ENCODE assay signal across 23 cellular contexts in the genomic region with DNA sequence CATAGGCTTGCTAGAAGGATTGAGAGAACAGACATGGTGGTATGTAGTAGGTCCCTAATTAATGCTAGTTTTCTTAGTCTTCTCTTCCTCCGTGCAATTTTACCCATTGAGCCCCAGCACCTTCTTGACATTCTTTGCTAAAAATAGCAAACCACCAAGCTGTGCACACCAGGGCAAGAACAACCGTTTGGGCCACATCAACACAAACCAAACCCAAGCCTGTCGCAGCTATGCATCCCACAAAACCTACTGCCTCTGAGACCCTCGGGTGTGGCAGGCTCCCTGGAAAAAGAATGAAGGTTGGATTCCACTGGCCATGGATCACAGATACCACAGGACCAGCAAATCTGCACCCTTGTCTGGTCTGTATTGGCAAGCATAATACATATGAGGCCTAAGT.
"Had no signal": no experiment of that assay in that cellular context is flagged by ENCODE, and none has a peak within 500 bp of the region (broad histone marks: within the 10 kb centered on the region; RNA-seq: fewer than 3 reads in every experiment).

No MANE protein-coding gene starts in this region.

- DNase-seq: activated CD4-positive, alpha-beta T cell treated with anti-CD3 and anti-CD28 coated beads, Interleukin-2, amount 10 ng/mL, durations not matched to agents 7 days and 5 days; activated T-cell treated with anti-CD3 and anti-CD28 coated beads, Interleukin-2, amount 50 U/mL, for 1 hour; brain microvascular endothelial cell; central memory CD4-positive, alpha-beta T cell; dorsolateral prefrontal cortex; endodermal cell; esophagus squamous epithelium; gastrocnemius medialis; left cardiac atrium; mesendoderm; mucosa of descending colon; naive thymus-derived CD8-positive, alpha-beta T cell; retina; sigmoid colon; stimulated activated CD4-positive, alpha-beta T cell treated with anti-CD3 and anti-CD28 coated beads, Interleukin-2, amount 100 ng/mL, for 48 hours; stimulated activated CD8-positive, alpha-beta memory T cell treated with anti-CD3 and anti-CD28 coated beads, Interleukin-4, amount 100 ng/mL, for 48 hours; stimulated activated naive CD4-positive, alpha-beta T cell treated with Interleukin-2 at 50 U/mL for 16 hours; SW 1271; T-helper 2 cell had no signal

- H3K27ac ChIP-seq: brain microvascular endothelial cell, dorsolateral prefrontal cortex, esophagus squamous epithelium, gastrocnemius medialis, sigmoid colon, SK-N-MC had no signal

- H3K27me3 ChIP-seq: brain microvascular endothelial cell, dorsolateral prefrontal cortex, esophagus squamous epithelium, gastrocnemius medialis, sigmoid colon had no signal

- H3K4me3 ChIP-seq: dorsolateral prefrontal cortex, esophagus squamous epithelium, gastrocnemius medialis, mucosa of descending colon, sigmoid colon, SK-N-MC had no signal

- H3K4me3 Mint-ChIP-seq: activated CD4-positive, alpha-beta T cell treated with anti-CD3 and anti-CD28 coated beads, Interleukin-2, amount 10 ng/mL, durations not matched to agents 7 days and 5 days; endodermal cell had no signal

- FAIRE-seq: colon had no signal

- H3K9me3 ChIP-seq: esophagus squamous epithelium, gastrocnemius medialis, mucosa of descending colon, sigmoid colon had no signal

- ATAC-seq: activated CD4-positive, CD25-positive, alpha-beta regulatory T cell treated with anti-CD3 and anti-CD28 coated beads, Interleukin-2, amount 50 U/mL, for 24 hours; gastrocnemius medialis; left cardiac atrium; mucosa of descending colon; naive thymus-derived CD8-positive, alpha-beta T cell had no signal

- H3K27me3 Mint-ChIP-seq: activated CD4-positive, alpha-beta T cell treated with anti-CD3 and anti-CD28 coated beads, Interleukin-2, amount 10 ng/mL, durations not matched to agents 7 days and 5 days; progenitor cell of endocrine pancreas had no signal

- H3K27ac Mint-ChIP-seq: activated CD4-positive, alpha-beta T cell treated with anti-CD3 and anti-CD28 coated beads, Interleukin-2, amount 10 ng/mL, durations not matched to agents 7 days and 5 days; endodermal cell; progenitor cell of endocrine pancreas had no signal

- H3K9me3 Mint-ChIP-seq: endodermal cell had no signal
